Comparison of ENCODE assay signal across 8 cellular contexts in genomic region chr5:37723147-37723961, GRCh38.
DNase-seq lines count a peak whose midpoint lies in the region; ATAC-seq and TF ChIP-seq lines count a peak whose summit lies in the region.

No MANE protein-coding gene starts in this region.

- DNase-seq in natural killer cell treated with Interleukin-12 subunit alpha and Interleukin-12 subunit beta and Interleukin-15 and Interleukin-18, amount 100 ng/mL, for 72 hours (ENCODE audit: low spot score), result no peak
- no peak for DNase-seq in natural killer cell
- no peak for DNase-seq in RWPE1 (ENCODE audit: low spot score)
- DNase-seq in foreskin fibroblast, result peak in 1 of 2 donors; percentile 30
- DNase-seq in type B pancreatic cell (ENCODE audit: extremely low spot score, unreplicated experiment), result no peak
- no peak for DNase-seq in activated CD8-positive, alpha-beta memory T cell treated with anti-CD3 and anti-CD28 coated beads for 24 hours

- no peak overlapping the region for H3K27ac ChIP-seq in RWPE1

- H3K4me1 Mint-ChIP-seq in natural killer cell treated with Interleukin-12 subunit alpha and Interleukin-12 subunit beta and Interleukin-15 and Interleukin-18, amount 100 ng/mL, for 72 hours (ENCODE audit: low read depth in 2 of 2), result peaks cover 13 to 34% of the 10 kb centered on the region in 2 donors
- H3K4me1 Mint-ChIP-seq in natural killer cell (peaks cover 9% of the 10 kb centered on the region in 2 donors), type B pancreatic cell (ENCODE audit: unreplicated experiment) (peaks cover 21% of the 10 kb centered on the region)

- POLR2A ChIA-PET in RWPE1 (lab: Yijun Ruan, JAX; ENCODE audit: low non-redundant PET), result no interaction called here

- H3K27me3 Mint-ChIP-seq in natural killer cell treated with Interleukin-12 subunit alpha and Interleukin-12 subunit beta and Interleukin-15 and Interleukin-18, amount 100 ng/mL, for 72 hours, result no peaks in the 10 kb centered on the region
- H3K27me3 Mint-ChIP-seq in natural killer cell (ENCODE audit: low read depth in 2 of 2), result no peaks in the 10 kb centered on the region
- peaks cover 6% of the 10 kb centered on the region for H3K27me3 Mint-ChIP-seq in type B pancreatic cell

- intact Hi-C loops in natural killer cell (cut with micrococcal nuclease), result no loop called here

- peak in 1 of 2 donors; percentile 53 for ATAC-seq in natural killer cell treated with Interleukin-12 subunit alpha and Interleukin-12 subunit beta and Interleukin-15 and Interleukin-18, amount 100 ng/mL, for 72 hours
- ATAC-seq in natural killer cell (no peak), HG02981 (IDR thresholded peaks at IDR 0.05; ENCODE audit: unreplicated experiment) (no peak), HG03442 (IDR thresholded peaks at IDR 0.05; ENCODE audit: unreplicated experiment) (no peak)

- no peak for TF ChIP-seq CTCF in natural killer cell (IDR thresholded peaks at IDR 0.05)
- 0 out of 2 replicates have a peak, but pooled peaks have one; percentile 16 for TF ChIP-seq CTCF in RWPE1 (conservative IDR thresholded peaks at IDR 0.05; ENCODE audit: low read depth)
- TF ChIP-seq CTCF in foreskin fibroblast (IDR thresholded peaks at IDR 0.05; ENCODE audit: low read depth, low read length), result peak; percentile 33
- peak; percentile 66 for TF ChIP-seq CTCF in type B pancreatic cell (conservative IDR thresholded peaks at IDR 0.05)

- no peak overlapping the region for H3K4me3 ChIP-seq in foreskin fibroblast (ENCODE audit: low read depth in 1 of 2, low read length in 2 of 2)

- no peaks in the 10 kb centered on the region for H3K9me3 Mint-ChIP-seq in natural killer cell treated with Interleukin-12 subunit alpha and Interleukin-12 subunit beta and Interleukin-15 and Interleukin-18, amount 100 ng/mL, for 72 hours
- H3K9me3 Mint-ChIP-seq in natural killer cell, result no peaks in the 10 kb centered on the region
- H3K9me3 Mint-ChIP-seq in type B pancreatic cell, result no peaks in the 10 kb centered on the region

- H3K36me3 Mint-ChIP-seq in natural killer cell treated with Interleukin-12 subunit alpha and Interleukin-12 subunit beta and Interleukin-15 and Interleukin-18, amount 100 ng/mL, for 72 hours, result peaks cover 22% of the 10 kb centered on the region
- H3K36me3 Mint-ChIP-seq in natural killer cell, result peaks cover 17% of the 10 kb centered on the region
- peaks cover 12% of the 10 kb centered on the region for H3K36me3 Mint-ChIP-seq in type B pancreatic cell

- CTCF ChIA-PET in RWPE1 (lab: Yijun Ruan, JAX), result interaction anchor here (0.6 to 1.1 kb wide), 5 partner anchors 14 to 113 kb away, joined by 3 to 4 read pairs (median 3); no protein-coding TSS in a partner anchor

- peak overlapping the region; percentile 78 to 97 for H3K27ac Mint-ChIP-seq in natural killer cell treated with Interleukin-12 subunit alpha and Interleukin-12 subunit beta and Interleukin-15 and Interleukin-18, amount 100 ng/mL, for 72 hours
- H3K27ac Mint-ChIP-seq in natural killer cell, result peak overlapping the region in 1 of 2 donors; percentile 30
- no peak overlapping the region for H3K27ac Mint-ChIP-seq in type B pancreatic cell

- H3K4me3 Mint-ChIP-seq in natural killer cell treated with Interleukin-12 subunit alpha and Interleukin-12 subunit beta and Interleukin-15 and Interleukin-18, amount 100 ng/mL, for 72 hours, result peak overlapping the region; percentile 93
- no peak overlapping the region for H3K4me3 Mint-ChIP-seq in natural killer cell
- H3K4me3 Mint-ChIP-seq in type B pancreatic cell, result no peak overlapping the region
